31 cellular contexts compared by ENCODE assay signal in genomic region chr16:49687603-49688002, GRCh38.
"Had no signal": no experiment of that assay in that cellular context is flagged by ENCODE, and none has a peak within 500 bp of the region (broad histone marks: within the 10 kb centered on the region; RNA-seq: fewer than 3 reads in every experiment).

No MANE protein-coding gene starts in this region.

- H3K27ac Mint-ChIP-seq: activated CD4-positive, alpha-beta T cell treated with anti-CD3 and anti-CD28 coated beads, Interleukin-2, amount 10 ng/mL, durations not matched to agents 24 days and 14 days; activated CD8-positive, alpha-beta T cell treated with anti-CD3 and anti-CD28 coated beads for 36 hours; activated naive CD4-positive, alpha-beta T cell treated with anti-CD3 and anti-CD28 coated beads, Interleukin-2, amount 50 U/mL, for 24 hours; activated T-cell treated with anti-CD3 and anti-CD28 coated beads, Interleukin-2, amount 50 U/mL, for 72 hours; activated T-helper 17 cell treated with anti-CD3 and anti-CD28 coated beads, Interleukin-2, amount 50 U/mL, for 72 hours had no signal

- DNase-seq: activated CD4-positive, alpha-beta T cell treated with anti-CD3 and anti-CD28 coated beads, Interleukin-2, amount 10 ng/mL, durations not matched to agents 24 days and 14 days; activated CD4-positive, alpha-beta T cell treated with anti-CD3 and anti-CD28 coated beads, Interleukin-2, amount 50 U/mL, for 4 hours; activated CD8-positive, alpha-beta T cell treated with anti-CD3 and anti-CD28 coated beads for 36 hours; activated gamma-delta T cell; activated naive CD4-positive, alpha-beta T cell treated with Interleukin-2 at 50 U/mL for 16 hours; activated T-cell treated with anti-CD3 and anti-CD28 coated beads, Interleukin-2, amount 50 U/mL, for 1 hour; activated T-cell treated with anti-CD3 and anti-CD28 coated beads, Interleukin-2, amount 50 U/mL, for 72 hours; adrenal gland; body of pancreas; MM.1S; MV-4-11; NCI-H1092; NCI-H1436 treated with DMSO at 0.1 percent for 48 hours; NCI-H1694 treated with DMSO at 0.1 percent for 48 hours; NCI-H2029 treated with DMSO at 0.1 percent for 48 hours; NCI-H2107; NCI-H2171 treated with DMSO at 0.1 percent for 48 hours; NCI-H2227 treated with DMSO at 0.1 percent for 48 hours; NCI-H446; NCI-H524; PC-9; SIG-M5; T-helper 1 cell; T-helper 2 cell; T1000 had no signal

- H3K4me1 Mint-ChIP-seq: activated CD4-positive, alpha-beta T cell treated with anti-CD3 and anti-CD28 coated beads, Interleukin-2, amount 10 ng/mL, durations not matched to agents 24 days and 14 days; activated naive CD4-positive, alpha-beta T cell treated with anti-CD3 and anti-CD28 coated beads, Interleukin-2, amount 50 U/mL, for 24 hours; activated T-helper 17 cell treated with anti-CD3 and anti-CD28 coated beads, Interleukin-2, amount 50 U/mL, for 72 hours had no signal

- H3K36me3 Mint-ChIP-seq: activated naive CD4-positive, alpha-beta T cell treated with anti-CD3 and anti-CD28 coated beads, Interleukin-2, amount 50 U/mL, for 24 hours had no signal

- H3K4me1 ChIP-seq: adrenal gland, body of pancreas had no signal

- H3K4me3 ChIP-seq: adrenal gland, body of pancreas, PC-9 had no signal

- H3K27me3 ChIP-seq: adrenal gland, body of pancreas had no signal

- H3K36me3 ChIP-seq: adrenal gland, WERI-Rb-1 had no signal

- H3K9me3 Mint-ChIP-seq: activated CD4-positive, alpha-beta T cell treated with anti-CD3 and anti-CD28 coated beads, Interleukin-2, amount 10 ng/mL, durations not matched to agents 24 days and 14 days; activated CD8-positive, alpha-beta T cell treated with anti-CD3 and anti-CD28 coated beads for 36 hours; activated naive CD4-positive, alpha-beta T cell treated with anti-CD3 and anti-CD28 coated beads, Interleukin-2, amount 50 U/mL, for 24 hours; activated T-cell treated with anti-CD3 and anti-CD28 coated beads, Interleukin-2, amount 50 U/mL, for 72 hours; activated T-helper 17 cell treated with anti-CD3 and anti-CD28 coated beads, Interleukin-2, amount 50 U/mL, for 72 hours had no signal

- H3K9ac ChIP-seq: KMS-11 had no signal

- ATAC-seq: activated CD8-positive, alpha-beta T cell treated with anti-CD3 and anti-CD28 coated beads for 36 hours; activated T-cell treated with anti-CD3 and anti-CD28 coated beads, Interleukin-2, amount 50 U/mL, for 72 hours; activated T-helper 17 cell treated with anti-CD3 and anti-CD28 coated beads, Interleukin-2, amount 50 U/mL, for 72 hours; body of pancreas; Right ventricle myocardium inferior; SK-N-SH treated with all-trans-retinoic acid at 6 μM for 48 hours had no signal

- H3K4me3 Mint-ChIP-seq: activated CD4-positive, alpha-beta T cell treated with anti-CD3 and anti-CD28 coated beads, Interleukin-2, amount 10 ng/mL, durations not matched to agents 24 days and 14 days; activated CD8-positive, alpha-beta T cell treated with anti-CD3 and anti-CD28 coated beads for 36 hours; activated naive CD4-positive, alpha-beta T cell treated with anti-CD3 and anti-CD28 coated beads, Interleukin-2, amount 50 U/mL, for 24 hours; activated T-cell treated with anti-CD3 and anti-CD28 coated beads, Interleukin-2, amount 50 U/mL, for 72 hours; activated T-helper 17 cell treated with anti-CD3 and anti-CD28 coated beads, Interleukin-2, amount 50 U/mL, for 72 hours had no signal

- H3K9me3 ChIP-seq: adrenal gland, body of pancreas had no signal
